10 cellular contexts compared by ENCODE assay signal in the genomic region with DNA sequence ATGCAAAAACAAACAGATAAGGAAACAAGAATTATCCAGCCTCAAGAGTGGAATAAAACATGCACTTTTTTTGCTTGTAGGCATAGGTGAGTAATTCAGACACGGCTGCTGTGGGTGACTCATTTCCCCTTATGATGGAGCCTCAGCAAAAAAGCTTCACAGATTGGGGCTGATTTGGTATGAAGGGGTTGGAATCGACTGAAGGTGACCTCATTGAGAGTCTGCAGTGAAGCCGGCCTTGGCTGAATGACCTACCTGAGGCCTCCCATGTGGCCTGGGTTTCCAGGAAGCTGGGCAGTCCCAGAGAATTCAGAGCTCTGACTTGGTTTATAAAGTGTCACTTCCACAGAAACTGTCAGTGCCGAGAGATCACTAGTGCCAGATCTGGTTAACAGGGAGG. TPM values are rescaled to one million over a fixed set of nuclear protein-coding genes. Genes with fewer than 3 reads are reported as not detected.
A peak's percentile ranks its signal among the peaks of the same experiment; 100 is the strongest.
DNase-seq lines count a peak whose midpoint lies in the region; ATAC-seq and TF ChIP-seq lines count a peak whose summit lies in the region.
"Had no signal": no experiment of that assay in that cellular context is flagged by ENCODE, and none has a peak within 500 bp of the region (broad histone marks: within the 10 kb centered on the region; RNA-seq: fewer than 3 reads in every experiment).

No MANE protein-coding gene starts in this region.

- no peak overlapping the region for H3K27ac ChIP-seq in HEK293 (ENCODE audit: extremely low read depth, low read depth, low read length)
- H3K27ac ChIP-seq: KMS-11 had no signal

- H3K36me3 Mint-ChIP-seq in activated CD8-positive, alpha-beta memory T cell treated with anti-CD3 and anti-CD28 coated beads, Interleukin-2, amount 10 ng/mL, durations not matched to agents 7 days and 5 days = no peaks in the 10 kb centered on the region
- H3K36me3 Mint-ChIP-seq in endothelial cell (ENCODE audit: low read depth, unreplicated experiment) = no peaks in the 10 kb centered on the region
- no peaks in the 10 kb centered on the region for H3K36me3 Mint-ChIP-seq in osteocyte (ENCODE audit: unreplicated experiment)

- peak; percentile 69 for DNase-seq in A172 (ENCODE audit: low spot score)
- peak; percentile 88 for DNase-seq in activated CD8-positive, alpha-beta memory T cell treated with anti-CD3 and anti-CD28 coated beads, Interleukin-2, amount 10 ng/mL, durations not matched to agents 7 days and 5 days
- DNase-seq in germinal center (ENCODE audit: low spot score) = peak; percentile 23
- no peak for DNase-seq in endothelial cell (ENCODE audit: low spot score)
- no peak for DNase-seq in AML-193 (lab: John Stamatoyannopoulos, UW)
- DNase-seq in osteocyte (ENCODE audit: extremely low spot score, unreplicated experiment) = no peak

- CTCF ChIA-PET in HEK293 (lab: Yijun Ruan, JAX) = interaction anchor here (0.7 to 8.1 kb wide), 9 partner anchors 9 to 900 kb away, joined by 3 to 53 read pairs (median 3); no protein-coding TSS in a partner anchor
- CTCF ChIA-PET in activated CD8-positive, alpha-beta memory T cell treated with anti-CD3 and anti-CD28 coated beads, Interleukin-2, amount 10 ng/mL, durations not matched to agents 7 days and 5 days (lab: Charles Lee) = interaction anchor here (1.0 to 12.4 kb wide), 6 partner anchors 8 to 212 kb away, joined by 3 to 212 read pairs (median 6); no protein-coding TSS in a partner anchor

- TF ChIP-seq CTCF in HEK293 (tag by site-specific recombination; IDR thresholded peaks at IDR 0.05) (no peak), endothelial cell (IDR thresholded peaks at IDR 0.05; ENCODE audit: unreplicated experiment) (no peak), osteocyte (IDR thresholded peaks at IDR 0.05) (no peak)

- no peak overlapping the region for H3K4me3 ChIP-seq in HEK293 (ENCODE audit: low read depth, low read length)

- no peaks in the 10 kb centered on the region for H3K4me1 ChIP-seq in HEK293 (ENCODE audit: control insufficient read depth, insufficient read depth, low read length)

- no peaks in the 10 kb centered on the region for H3K27me3 Mint-ChIP-seq in activated CD8-positive, alpha-beta memory T cell treated with anti-CD3 and anti-CD28 coated beads, Interleukin-2, amount 10 ng/mL, durations not matched to agents 7 days and 5 days
- peaks cover 5% of the 10 kb centered on the region for H3K27me3 Mint-ChIP-seq in endothelial cell (ENCODE audit: unreplicated experiment)
- H3K27me3 Mint-ChIP-seq in osteocyte (ENCODE audit: unreplicated experiment) = peaks cover 62% of the 10 kb centered on the region

- no peaks in the 10 kb centered on the region for H3K36me3 ChIP-seq in HEK293 (ENCODE audit: control insufficient read depth in 2 of 2, insufficient read depth in 1 of 2, low read length in 2 of 2)

- H3K4me3 Mint-ChIP-seq in activated CD8-positive, alpha-beta memory T cell treated with anti-CD3 and anti-CD28 coated beads, Interleukin-2, amount 10 ng/mL, durations not matched to agents 7 days and 5 days = peak overlapping the region; percentile 21
- H3K4me3 Mint-ChIP-seq in endothelial cell (ENCODE audit: unreplicated experiment) (no peak overlapping the region), osteocyte (ENCODE audit: unreplicated experiment) (no peak overlapping the region)

- POLR2A ChIA-PET in HEK293 (lab: Yijun Ruan, JAX) = no interaction called here

- H3K9me3 Mint-ChIP-seq in activated CD8-positive, alpha-beta memory T cell treated with anti-CD3 and anti-CD28 coated beads, Interleukin-2, amount 10 ng/mL, durations not matched to agents 7 days and 5 days (ENCODE audit: low read depth) = no peaks in the 10 kb centered on the region
- H3K9me3 Mint-ChIP-seq in endothelial cell (ENCODE audit: unreplicated experiment) (no peaks in the 10 kb centered on the region), osteocyte (ENCODE audit: unreplicated experiment) (no peaks in the 10 kb centered on the region)

- peak; percentile 86 for ATAC-seq in activated CD8-positive, alpha-beta memory T cell treated with anti-CD3 and anti-CD28 coated beads, Interleukin-2, amount 10 ng/mL, durations not matched to agents 7 days and 5 days
- no peak for ATAC-seq in GM19397 (IDR thresholded peaks at IDR 0.05; ENCODE audit: unreplicated experiment)

- peaks cover 45% of the 10 kb centered on the region for H3K4me1 Mint-ChIP-seq in activated CD8-positive, alpha-beta memory T cell treated with anti-CD3 and anti-CD28 coated beads, Interleukin-2, amount 10 ng/mL, durations not matched to agents 7 days and 5 days
- H3K4me1 Mint-ChIP-seq in endothelial cell (ENCODE audit: unreplicated experiment) (peaks cover 10% of the 10 kb centered on the region), osteocyte (ENCODE audit: unreplicated experiment) (no peaks in the 10 kb centered on the region)

- peak overlapping the region; percentile 89 for H3K27ac Mint-ChIP-seq in activated CD8-positive, alpha-beta memory T cell treated with anti-CD3 and anti-CD28 coated beads, Interleukin-2, amount 10 ng/mL, durations not matched to agents 7 days and 5 days
- H3K27ac Mint-ChIP-seq in endothelial cell (ENCODE audit: unreplicated experiment) = no peak overlapping the region
- H3K27ac Mint-ChIP-seq in osteocyte (ENCODE audit: unreplicated experiment) = no peak overlapping the region

- no peaks in the 10 kb centered on the region for H3K9me3 ChIP-seq in HEK293 (ENCODE audit: control insufficient read depth, insufficient read depth, low read depth, low read length)

TF ChIP-seq in HEK293, 187 proteins besides CTCF, POLR2A, EP300 and RAD21 (continues in another document):
- TF ChIP-seq ZEB2 (tag by site-specific recombination; IDR thresholded peaks at IDR 0.05) (no peak), ZNF571 (tag by site-specific recombination; IDR thresholded peaks at IDR 0.05) (no peak), ZNF132 (tag by site-specific recombination; IDR thresholded peaks at IDR 0.05; ENCODE audit: borderline replicate concordance) (no peak), ZNF660 (tag by site-specific recombination; IDR thresholded peaks at IDR 0.05) (0 out of 2 replicates have a peak, but pooled peaks have one; percentile 35), ZNF138 (tag by site-specific recombination; IDR thresholded peaks at IDR 0.05; ENCODE audit: borderline replicate concordance) (no peak), REPIN1 (tag by site-specific recombination; IDR thresholded peaks at IDR 0.05; ENCODE audit: low read depth) (no peak), ZNF624 (tag by site-specific recombination; IDR thresholded peaks at IDR 0.05) (no peak), BCL11B (tag by site-specific recombination; IDR thresholded peaks at IDR 0.05; ENCODE audit: low read depth) (no peak), ZNF239 (tag by site-specific recombination; IDR thresholded peaks at IDR 0.05) (no peak)
- TF ChIP-seq, protein P1, sequence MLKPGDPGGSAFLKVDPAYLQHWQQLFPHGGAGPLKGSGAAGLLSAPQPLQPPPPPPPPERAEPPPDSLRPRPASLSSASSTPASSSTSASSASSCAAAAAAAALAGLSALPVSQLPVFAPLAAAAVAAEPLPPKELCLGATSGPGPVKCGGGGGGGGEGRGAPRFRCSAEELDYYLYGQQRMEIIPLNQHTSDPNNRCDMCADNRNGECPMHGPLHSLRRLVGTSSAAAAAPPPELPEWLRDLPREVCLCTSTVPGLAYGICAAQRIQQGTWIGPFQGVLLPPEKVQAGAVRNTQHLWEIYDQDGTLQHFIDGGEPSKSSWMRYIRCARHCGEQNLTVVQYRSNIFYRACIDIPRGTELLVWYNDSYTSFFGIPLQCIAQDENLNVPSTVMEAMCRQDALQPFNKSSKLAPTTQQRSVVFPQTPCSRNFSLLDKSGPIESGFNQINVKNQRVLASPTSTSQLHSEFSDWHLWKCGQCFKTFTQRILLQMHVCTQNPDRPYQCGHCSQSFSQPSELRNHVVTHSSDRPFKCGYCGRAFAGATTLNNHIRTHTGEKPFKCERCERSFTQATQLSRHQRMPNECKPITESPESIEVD (tag by site-specific recombination; IDR thresholded peaks at IDR 0.05) = no peak
- TF ChIP-seq, protein P2, sequence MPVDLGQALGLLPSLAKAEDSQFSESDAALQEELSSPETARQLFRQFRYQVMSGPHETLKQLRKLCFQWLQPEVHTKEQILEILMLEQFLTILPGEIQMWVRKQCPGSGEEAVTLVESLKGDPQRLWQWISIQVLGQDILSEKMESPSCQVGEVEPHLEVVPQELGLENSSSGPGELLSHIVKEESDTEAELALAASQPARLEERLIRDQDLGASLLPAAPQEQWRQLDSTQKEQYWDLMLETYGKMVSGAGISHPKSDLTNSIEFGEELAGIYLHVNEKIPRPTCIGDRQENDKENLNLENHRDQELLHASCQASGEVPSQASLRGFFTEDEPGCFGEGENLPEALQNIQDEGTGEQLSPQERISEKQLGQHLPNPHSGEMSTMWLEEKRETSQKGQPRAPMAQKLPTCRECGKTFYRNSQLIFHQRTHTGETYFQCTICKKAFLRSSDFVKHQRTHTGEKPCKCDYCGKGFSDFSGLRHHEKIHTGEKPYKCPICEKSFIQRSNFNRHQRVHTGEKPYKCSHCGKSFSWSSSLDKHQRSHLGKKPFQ (tag by site-specific recombination; IDR thresholded peaks at IDR 0.05) = no peak
- TF ChIP-seq, protein P3, sequence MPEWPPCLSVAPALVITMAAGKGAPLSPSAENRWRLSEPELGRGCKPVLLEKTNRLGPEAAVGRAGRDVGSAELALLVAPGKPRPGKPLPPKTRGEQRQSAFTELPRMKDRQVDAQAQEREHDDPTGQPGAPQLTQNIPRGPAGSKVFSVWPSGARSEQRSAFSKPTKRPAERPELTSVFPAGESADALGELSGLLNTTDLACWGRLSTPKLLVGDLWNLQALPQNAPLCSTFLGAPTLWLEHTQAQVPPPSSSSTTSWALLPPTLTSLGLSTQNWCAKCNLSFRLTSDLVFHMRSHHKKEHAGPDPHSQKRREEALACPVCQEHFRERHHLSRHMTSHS (tag by site-specific recombination; IDR thresholded peaks at IDR 0.05) = no peak
- TF ChIP-seq, protein P4, sequence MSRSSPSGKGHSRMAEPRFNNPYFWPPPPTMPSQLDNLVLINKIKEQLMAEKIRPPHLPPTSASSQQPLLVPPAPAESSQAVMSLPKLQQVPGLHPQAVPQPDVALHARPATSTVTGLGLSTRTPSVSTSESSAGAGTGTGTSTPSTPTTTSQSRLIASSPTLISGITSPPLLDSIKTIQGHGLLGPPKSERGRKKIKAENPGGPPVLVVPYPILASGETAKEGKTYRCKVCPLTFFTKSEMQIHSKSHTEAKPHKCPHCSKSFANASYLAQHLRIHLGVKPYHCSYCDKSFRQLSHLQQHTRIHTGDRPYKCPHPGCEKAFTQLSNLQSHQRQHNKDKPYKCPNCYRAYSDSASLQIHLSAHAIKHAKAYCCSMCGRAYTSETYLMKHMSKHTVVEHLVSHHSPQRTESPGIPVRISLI (tag by site-specific recombination; IDR thresholded peaks at IDR 0.05) = 0 out of 2 replicates have a peak, but pooled peaks have one; percentile 22

RNA-seq across cellular contexts. Expression of a gene that starts 34.2 kb away (rescaled TPM):
- total RNA-seq in A172 (2014; rRNA removed; shearing (Covaris generic)) = not detected in 2 replicates
- total RNA-seq in activated CD8-positive, alpha-beta memory T cell treated with anti-CD3 and anti-CD28 coated beads, Interleukin-2, amount 10 ng/mL, durations not matched to agents 7 days and 5 days = not detected
- not detected for total RNA-seq in endothelial cell (ENCODE audit: unreplicated experiment)
- total RNA-seq in osteocyte = not detected in 2 replicates
- total RNA-seq: temporal lobe had no signal

Comparison
In these comparisons a context has a peak if more than half of its experiments do, and no peak if none do; other contexts are left out.
1. DNase-seq: peak in A172 (single experiment), activated CD8-positive, alpha-beta memory T cell treated with anti-CD3 and anti-CD28 coated beads, Interleukin-2, amount 10 ng/mL, durations not matched to agents 7 days and 5 days (single experiment) and germinal center (single experiment); none in endothelial cell (single experiment), AML-193 (0 of 2) and osteocyte (single experiment).